Comparison of ENCODE assay signal across 8 cellular contexts in genomic region chr4:7970031-7970946, GRCh38. TPM values are rescaled to one million over a fixed set of nuclear protein-coding genes. Genes with fewer than 3 reads are reported as not detected.
DNase-seq lines count a peak whose midpoint lies in the region; ATAC-seq and TF ChIP-seq lines count a peak whose summit lies in the region.

No MANE protein-coding gene starts in this region.

- no peaks in the 10 kb centered on the region for H3K27me3 Mint-ChIP-seq in T-helper 2 cell treated with Interferon-gamma antibody and Interleukin-4, amounts not matched to agents 5 μg/mL and 100 μg/mL, for 36 hours (ENCODE audit: low read depth)
- no peaks in the 10 kb centered on the region for H3K27me3 Mint-ChIP-seq in neural crest cell (ENCODE audit: low read depth)

- no peak for TF ChIP-seq CTCF in neural crest cell (conservative IDR thresholded peaks at IDR 0.05)

- peak; percentile 49 for DNase-seq in T-helper 2 cell treated with Interferon-gamma antibody and Interleukin-4, amounts not matched to agents 5 μg/mL and 100 μg/mL, for 36 hours (ENCODE audit: low spot score)
- peak; percentile 60 for DNase-seq in dermis blood vessel endothelial cell
- DNase-seq in neural crest cell (ENCODE audit: low read depth, low spot score) = no peak
- DNase-seq in NCI-H2196 treated with DMSO at 0.1 percent for 48 hours (lab: John Stamatoyannopoulos, UW; ENCODE audit: unreplicated experiment) = no peak

- peak overlapping the region; percentile 98 for H3K27ac Mint-ChIP-seq in T-helper 2 cell treated with Interferon-gamma antibody and Interleukin-4, amounts not matched to agents 5 μg/mL and 100 μg/mL, for 36 hours
- H3K27ac Mint-ChIP-seq in neural crest cell (ENCODE audit: unreplicated experiment) = peak overlapping the region; percentile 96

- no peaks in the 10 kb centered on the region for H3K9me3 Mint-ChIP-seq in T-helper 2 cell treated with Interferon-gamma antibody and Interleukin-4, amounts not matched to agents 5 μg/mL and 100 μg/mL, for 36 hours
- no peaks in the 10 kb centered on the region for H3K9me3 Mint-ChIP-seq in neural crest cell

- peak; percentile 55 for ATAC-seq in GM18505 (IDR thresholded peaks at IDR 0.05; ENCODE audit: unreplicated experiment)
- ATAC-seq in HG02759 (IDR thresholded peaks at IDR 0.05; ENCODE audit: unreplicated experiment) = peak; percentile 69
- no peak for ATAC-seq in HG02763 (IDR thresholded peaks at IDR 0.05; ENCODE audit: unreplicated experiment)
- no peak for ATAC-seq in HG02938 (IDR thresholded peaks at IDR 0.05; ENCODE audit: unreplicated experiment)

- H3K4me3 Mint-ChIP-seq in T-helper 2 cell treated with Interferon-gamma antibody and Interleukin-4, amounts not matched to agents 5 μg/mL and 100 μg/mL, for 36 hours = peak overlapping the region; percentile 96
- peak overlapping the region; percentile 6 for H3K4me3 Mint-ChIP-seq in neural crest cell

- peaks cover 16% of the 10 kb centered on the region for H3K36me3 Mint-ChIP-seq in T-helper 2 cell treated with Interferon-gamma antibody and Interleukin-4, amounts not matched to agents 5 μg/mL and 100 μg/mL, for 36 hours (ENCODE audit: low read depth)
- no peaks in the 10 kb centered on the region for H3K36me3 Mint-ChIP-seq in neural crest cell (ENCODE audit: low read depth)

- TF ChIP-seq POLR2A in GM18505 (IDR thresholded peaks at IDR 0.05; ENCODE audit: borderline replicate concordance, extremely low read depth, insufficient read depth, insufficient read length) = no peak

- H3K4me1 Mint-ChIP-seq in T-helper 2 cell treated with Interferon-gamma antibody and Interleukin-4, amounts not matched to agents 5 μg/mL and 100 μg/mL, for 36 hours (ENCODE audit: low read depth) = peaks cover 45% of the 10 kb centered on the region
- peaks cover 51% of the 10 kb centered on the region for H3K4me1 Mint-ChIP-seq in neural crest cell

RNA-seq across cellular contexts. Expression of gene AFAP1, which starts 30.6 kb away (rescaled TPM):
- total RNA-seq in dermis blood vessel endothelial cell = 48.5 and 81.3 TPM in 2 replicates
- 25.4 and 28.1 TPM in 2 replicates for total RNA-seq in neural crest cell

Comparison
In these comparisons a context has a peak if more than half of its experiments do, and no peak if none do; other contexts are left out.
1. ATAC-seq: peak in GM18505 (single experiment) and HG02759 (single experiment); none in HG02763 (single experiment) and HG02938 (single experiment).
2. DNase-seq: peak in T-helper 2 cell treated with Interferon-gamma antibody and Interleukin-4, amounts not matched to agents 5 μg/mL and 100 μg/mL, for 36 hours (single experiment) and dermis blood vessel endothelial cell (single experiment); none in neural crest cell (single experiment) and NCI-H2196 treated with DMSO at 0.1 percent for 48 hours (single experiment).